ENCODE assay signal across 8 cellular contexts in genomic region chr11:68002575-68002942, GRCh38. TPM values are rescaled to one million over a fixed set of nuclear protein-coding genes. Genes with fewer than 3 reads are reported as not detected.
DNase-seq lines count a peak whose midpoint lies in the region; ATAC-seq and TF ChIP-seq lines count a peak whose summit lies in the region.

No MANE protein-coding gene starts in this region.

- H3K9ac ChIP-seq in mesenchymal stem cell (ENCODE audit: low read length): no peak overlapping the region

- H3K14ac ChIP-seq in mesenchymal stem cell (ENCODE audit: low read length in 2 of 2): no peak overlapping the region

- H3K4me1 ChIP-seq in mesenchymal stem cell (ENCODE audit: control insufficient read depth, insufficient read depth, low read depth, low read length): peaks cover 16% of the 10 kb centered on the region

- H2BK5ac ChIP-seq in mesenchymal stem cell (ENCODE audit: low read depth, low read length, poor library complexity, severe bottlenecking): no peak overlapping the region

- POLR2A ChIA-PET in GM10248 (lab: Yijun Ruan, JAX) (interaction anchor here (0.5 kb wide), 2 partner anchors 44 to 75 kb away, joined by 3 to 5 read pairs; no protein-coding TSS in a partner anchor), T-cell (lab: Charles Lee) (interaction anchor here in 1 of 2 donors (0.7 kb wide), 1 partner anchor 209 kb away, joined by 3 read pairs; no protein-coding TSS in a partner anchor)

- no peaks in the 10 kb centered on the region for H3K9me3 Mint-ChIP-seq in T-cell

- H3K36me3 Mint-ChIP-seq in T-cell: no peaks in the 10 kb centered on the region

- H2BK12ac ChIP-seq in mesenchymal stem cell (ENCODE audit: low read length in 2 of 2): no peak overlapping the region

- H3K36me3 ChIP-seq in mesenchymal stem cell (ENCODE audit: control insufficient read depth in 1 of 2, insufficient read depth in 2 of 2, low read depth in 1 of 2, low read length in 2 of 2): peaks cover 0 to 13% of the 10 kb centered on the region in 2 experiments

- H3K4me3 Mint-ChIP-seq in T-cell: peak overlapping the region; percentile 71 to 83 (median 73)

- H3K23ac ChIP-seq in mesenchymal stem cell (ENCODE audit: low read length in 2 of 2): peak overlapping the region in 1 of 2 experiments; percentile 77

- peaks cover 22 to 37% (median 30%) of the 10 kb centered on the region in 3 donors for H3K4me1 Mint-ChIP-seq in T-cell

- no peaks in the 10 kb centered on the region for H3K27me3 ChIP-seq in mesenchymal stem cell (ENCODE audit: control insufficient read depth in 1 of 2, insufficient read depth in 1 of 2, low read length in 2 of 2)

- H2AK5ac ChIP-seq in mesenchymal stem cell (ENCODE audit: low read length, severe bottlenecking): no peak overlapping the region

- no peak overlapping the region for H4K91ac ChIP-seq in mesenchymal stem cell (ENCODE audit: low read length)

- no peaks in the 10 kb centered on the region for H3K9me3 ChIP-seq in mesenchymal stem cell (ENCODE audit: control insufficient read depth, low read length)

- peak overlapping the region; percentile 85 for H3K4me2 ChIP-seq in mesenchymal stem cell (ENCODE audit: low read length, poor library complexity, severe bottlenecking)

- H2BK15ac ChIP-seq in mesenchymal stem cell (ENCODE audit: low read depth, poor library complexity, severe bottlenecking): no peak overlapping the region

- TF ChIP-seq CTCF in GM10248 (IDR thresholded peaks at IDR 0.05; ENCODE audit: control extremely low read depth, extremely low read depth, low read depth, missing control alignments): no peak

- DNase-seq in GM10248 (ENCODE audit: extremely low spot score) (peak; percentile 58), T-cell (peak in 1 of 34 experiments; percentile 9), mesenchymal stem cell (no peak), mucosa of gallbladder (ENCODE audit: low spot score) (no peak), NCI-H748 treated with DMSO at 0.1 percent for 48 hours (lab: John Stamatoyannopoulos, UW) (no peak), putamen (ENCODE audit: low spot score) (no peak)
- no peak for DNase-seq in effector CD8-positive, alpha-beta T cell (lab: John Stamatoyannopoulos, UW)

- CTCF ChIA-PET in GM10248 (lab: Yijun Ruan, JAX): interaction anchor here (1.0 to 1.7 kb wide), 5 partner anchors 8 to 212 kb away, joined by 3 to 8 read pairs (median 4); no protein-coding TSS in a partner anchor
- CTCF ChIA-PET in T-cell (lab: Charles Lee): no interaction called here

- peak overlapping the region in 1 of 2 experiments; percentile 68 for H3K4me3 ChIP-seq in mesenchymal stem cell (ENCODE audit: insufficient read depth in 1 of 2, low read depth in 1 of 2, low read length in 2 of 2)

- no peak overlapping the region for H3K4ac ChIP-seq in mesenchymal stem cell (ENCODE audit: low read depth in 1 of 2, low read length in 2 of 2)

- H3K27ac ChIP-seq in mesenchymal stem cell (ENCODE audit: low read length, poor library complexity, severe bottlenecking): no peak overlapping the region

- no peak overlapping the region for H2AFZ ChIP-seq in mesenchymal stem cell (ENCODE audit: low read depth, low read length)

- ATAC-seq in HG02642 (IDR thresholded peaks at IDR 0.05; ENCODE audit: poor library complexity, unreplicated experiment): peak; percentile 12
- no peak for ATAC-seq in T-cell (replicated peaks in 1 of 4)

- no peak overlapping the region for H2BK120ac ChIP-seq in mesenchymal stem cell (ENCODE audit: low read depth, low read length)

- H3K18ac ChIP-seq in mesenchymal stem cell (ENCODE audit: low read depth in 1 of 2, low read length in 2 of 2): peak overlapping the region in 1 of 2 experiments; percentile 43

- WGBS in mesenchymal stem cell: 83% methylated on average over 9 of the region's 9 CpGs

- no peak overlapping the region for H4K8ac ChIP-seq in mesenchymal stem cell (ENCODE audit: low read length)

- peak overlapping the region; percentile 83 to 86 for H3K27ac Mint-ChIP-seq in T-cell

- no peaks in the 10 kb centered on the region for H3K27me3 Mint-ChIP-seq in T-cell

- no peaks in the 10 kb centered on the region for H3K79me1 ChIP-seq in mesenchymal stem cell (replicated peaks; ENCODE audit: low read length, poor library complexity, severe bottlenecking)

RNA-seq across cellular contexts. Expression of gene UNC93B1, which starts 1.3 kb away (rescaled TPM):
- total RNA-seq in T-cell: 10 to 100 TPM; 16.7 to 38.6 (median 27.8) TPM
- polyA plus RNA-seq in mesenchymal stem cell (2013, experiment 1 of 2): 12.1 TPM
- 11.5 TPM for polyA plus RNA-seq in mesenchymal stem cell (2013, experiment 2 of 2)
- total RNA-seq in mucosa of gallbladder: 107 TPM

RNA-seq across cellular contexts. Expression of gene ALDH3B1, which starts 7.6 kb away (rescaled TPM):
- total RNA-seq in T-cell: under 1 TPM; 0.20 to 0.53 (median 0.25) TPM
- 22.4 TPM for polyA plus RNA-seq in mesenchymal stem cell (2013, experiment 1 of 2)
- polyA plus RNA-seq in mesenchymal stem cell (2013, experiment 2 of 2): 22.5 TPM
- total RNA-seq in mucosa of gallbladder: 34.8 TPM

RNA-seq across cellular contexts. Expression of gene NDUFS8, which starts 27.9 kb away (rescaled TPM):
- total RNA-seq in T-cell (100 to 1,000 TPM in 2 of 5 donors, 10 to 100 TPM in 3; 76.9 to 102 (median 91.1) TPM), mucosa of gallbladder (168 TPM)
- 104 TPM for polyA plus RNA-seq in mesenchymal stem cell (2013, experiment 1 of 2)
- 106 TPM for polyA plus RNA-seq in mesenchymal stem cell (2013, experiment 2 of 2)

RNA-seq across cellular contexts. Expression of gene TCIRG1, which starts 36.3 kb away (rescaled TPM):
- total RNA-seq in T-cell (100 to 1,000 TPM; 184 to 292 (median 246) TPM), mucosa of gallbladder (151 TPM)
- 84.2 TPM for polyA plus RNA-seq in mesenchymal stem cell (2013, experiment 1 of 2)
- polyA plus RNA-seq in mesenchymal stem cell (2013, experiment 2 of 2): 79.4 TPM

Comparison
In these comparisons a context has a peak if more than half of its experiments do, and no peak if none do; other contexts are left out.
1. RNA of gene ALDH3B1, which starts 7.6 kb away (total RNA-seq): 34.8 TPM in mucosa of gallbladder (single experiment); 0.20 to 0.53 TPM in T-cell; every median in the first group is over 10 times any median in the second.